In the genomic region with DNA sequence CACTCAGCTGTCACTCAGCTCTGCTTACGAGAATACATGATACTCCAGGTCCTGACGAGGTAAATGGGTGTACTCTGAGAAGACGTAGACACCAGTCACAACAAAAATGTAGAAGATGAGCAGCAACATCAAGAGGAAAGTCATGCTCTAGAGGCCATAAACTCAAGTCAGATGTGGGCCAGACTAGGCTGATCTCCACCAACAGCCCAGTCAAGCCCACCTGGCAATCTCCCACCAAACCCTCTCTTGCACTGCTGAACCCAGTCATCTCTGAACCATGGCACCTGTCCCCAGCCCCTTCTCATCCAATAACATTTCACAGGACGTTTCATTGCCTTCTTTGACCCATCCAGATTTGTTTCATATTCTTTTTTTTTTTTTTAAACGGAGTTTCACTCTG, we compare ENCODE assay signal across 15 cellular contexts. TPM values are rescaled to one million over a fixed set of nuclear protein-coding genes. Genes with fewer than 3 reads are reported as not detected.
DNase-seq lines count a peak whose midpoint lies in the region; ATAC-seq lines count a peak whose summit lies in the region.
"Had no signal": no experiment of that assay in that cellular context is flagged by ENCODE, and none has a peak within 500 bp of the region (broad histone marks: within the 10 kb centered on the region; RNA-seq: fewer than 3 reads in every experiment).

No MANE protein-coding gene starts in this region.

- peak; percentile 41 for ATAC-seq in GM18499 (IDR thresholded peaks at IDR 0.05; ENCODE audit: insufficient read depth, unreplicated experiment)
- peak; percentile 45 for ATAC-seq in GM19397 (IDR thresholded peaks at IDR 0.05; ENCODE audit: unreplicated experiment)
- ATAC-seq in HG02763 (IDR thresholded peaks at IDR 0.05; ENCODE audit: unreplicated experiment) = peak; percentile 24
- ATAC-seq: natural killer cell had no signal

- no peaks in the 10 kb centered on the region for H3K36me3 ChIP-seq in Karpas-422 (ENCODE audit: insufficient read depth, low read length)
- no peaks in the 10 kb centered on the region for H3K36me3 ChIP-seq in SJCRH30
- H3K36me3 ChIP-seq: BE2C, left ventricle myocardium inferior, SJSA1, upper lobe of left lung had no signal

- H3K9ac ChIP-seq in Karpas-422 (ENCODE audit: low read length) = no peak overlapping the region

- peak; percentile 21 for DNase-seq in Karpas-422
- DNase-seq in SJCRH30 = no peak
- DNase-seq in NCI-H524 treated with DMSO at 0.1 percent for 48 hours (lab: John Stamatoyannopoulos, UW) = no peak
- DNase-seq in putamen (ENCODE audit: low spot score) = no peak
- DNase-seq in OCI-M1 (lab: John Stamatoyannopoulos, UW) = no peak
- DNase-seq: activated naive CD4-positive, alpha-beta T cell treated with Interleukin-2 at 50 U/mL for 16 hours; BE2C; left ventricle myocardium inferior; natural killer cell; NCI-H2107; upper lobe of left lung had no signal

- H3K4me1 ChIP-seq in Karpas-422 (ENCODE audit: low read length) (peaks cover 7% of the 10 kb centered on the region), SJCRH30 (no peaks in the 10 kb centered on the region)
- H3K4me1 ChIP-seq: BE2C, left ventricle myocardium inferior, SJSA1, upper lobe of left lung had no signal

- peak overlapping the region; percentile 26 for H3K4me2 ChIP-seq in Karpas-422 (ENCODE audit: low read depth, low read length, poor library complexity, severe bottlenecking)

- H3K9me2 ChIP-seq in Karpas-422 (replicated peaks; ENCODE audit: insufficient read depth, low read length) = no peaks in the 10 kb centered on the region

- H3K27ac ChIP-seq in Karpas-422 (ENCODE audit: low read length) (no peak overlapping the region), SJCRH30 (no peak overlapping the region)
- H3K27ac ChIP-seq: left ventricle myocardium inferior, SJSA1, upper lobe of left lung had no signal

- H3K79me2 ChIP-seq in Karpas-422 (ENCODE audit: low read length) = no peaks in the 10 kb centered on the region

- H3K4me3 ChIP-seq in Karpas-422 (ENCODE audit: low read length) (no peak overlapping the region), SJCRH30 (no peak overlapping the region)
- H3K4me3 ChIP-seq: left ventricle myocardium inferior, SJSA1, upper lobe of left lung had no signal

- no peak overlapping the region for H2AFZ ChIP-seq in Karpas-422 (ENCODE audit: low read length)

- no peaks in the 10 kb centered on the region for H3K27me3 ChIP-seq in Karpas-422 (ENCODE audit: low read length)
- no peaks in the 10 kb centered on the region for H3K27me3 ChIP-seq in SJCRH30
- H3K27me3 ChIP-seq: BE2C, upper lobe of left lung had no signal

- H3K9me3 ChIP-seq in Karpas-422 (ENCODE audit: low read length) (no peaks in the 10 kb centered on the region), SJCRH30 (replicated peaks) (no peaks in the 10 kb centered on the region)
- H3K9me3 ChIP-seq: BE2C, left ventricle myocardium inferior, SJSA1, upper lobe of left lung had no signal

- no peaks in the 10 kb centered on the region for H4K20me1 ChIP-seq in Karpas-422 (ENCODE audit: insufficient read depth, low read depth, low read length)

RNA-seq across cellular contexts. Expression of gene PDIA3, which starts 10.8 kb away (rescaled TPM):
- 160 and 198 TPM in 2 replicates for total RNA-seq in Karpas-422 (2014; rRNA removed; shearing (Covaris generic); ENCODE audit: low replicate concordance)
- total RNA-seq in SJCRH30 (2014; rRNA removed; shearing (Covaris generic)) = 204 and 229 TPM in 2 replicates

RNA-seq across cellular contexts. Expression of gene ELL3, which starts 41.4 kb away (rescaled TPM):
- total RNA-seq in Karpas-422 (2014; rRNA removed; shearing (Covaris generic); ENCODE audit: low replicate concordance) = 522 and 565 TPM in 2 replicates
- total RNA-seq in SJCRH30 (2014; rRNA removed; shearing (Covaris generic)) = not detected in 2 replicates

RNA-seq across cellular contexts. Expression of gene CKMT1A, which starts 41.7 kb away (rescaled TPM):
- not detected in 2 replicates for total RNA-seq in Karpas-422 (2014; rRNA removed; shearing (Covaris generic); ENCODE audit: low replicate concordance)
- total RNA-seq in SJCRH30 (2014; rRNA removed; shearing (Covaris generic)) = 0.20 TPM in 1 of 2 replicates, not detected in the other
- total RNA-seq: left ventricle myocardium inferior, natural killer cell, SJSA1 had no signal

RNA-seq across cellular contexts. Expression of gene SERF2, which starts 56.7 kb away (rescaled TPM):
- total RNA-seq in Karpas-422 (2014; rRNA removed; shearing (Covaris generic); ENCODE audit: low replicate concordance) = 882 and 1,084 TPM in 2 replicates
- 471 and 504 TPM in 2 replicates for total RNA-seq in SJCRH30 (2014; rRNA removed; shearing (Covaris generic))

Comparison
In these comparisons a context has a peak if more than half of its experiments do, and no peak if none do; other contexts are left out.
1. RNA of gene ELL3, which starts 41.4 kb away (total RNA-seq): 522 to 565 TPM in Karpas-422; not detected in SJCRH30; every median in the first group is over 100 times any median in the second.
2. Peak in every context shown above with its lines, with median percentiles within 50 percentile points of each other: ATAC-seq.